Comparison of ENCODE assay signal across 2 cellular contexts in the genomic region with DNA sequence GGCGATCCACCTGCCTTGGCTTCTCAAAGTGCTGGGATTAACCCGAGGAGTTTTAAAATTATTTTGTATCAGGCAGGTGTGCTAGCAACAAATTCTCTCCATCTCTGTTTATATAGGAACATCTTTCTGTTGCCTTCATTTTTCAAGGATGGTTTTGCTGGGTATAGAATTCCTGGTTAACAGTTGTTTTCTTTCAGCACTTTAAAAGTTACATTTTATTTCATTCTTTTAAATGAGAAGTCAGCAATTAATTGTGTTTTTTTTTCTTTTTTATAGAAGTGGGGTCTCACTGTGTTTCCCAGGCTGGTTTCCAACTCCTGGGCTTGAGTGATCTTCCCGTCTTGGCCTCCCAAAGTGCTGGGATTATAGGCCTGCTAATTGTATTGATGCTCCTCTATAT.
TF ChIP-seq lines count a peak whose summit lies in the region.

No MANE protein-coding gene starts in this region.

TF ChIP-seq in HepG2, 621 proteins besides CTCF, POLR2A, EP300 and RAD21:
- TF ChIP-seq ZNF292 (CRISPR knock-in tag; IDR thresholded peaks at IDR 0.05; ENCODE audit: borderline replicate concordance, low read depth) (no peak), SMARCC2 (IDR thresholded peaks at IDR 0.05) (no peak), ZFP1 (CRISPR knock-in tag; IDR thresholded peaks at IDR 0.05) (peak; percentile 78; the same call in 1 of the 2 replicates), ZSCAN25 (CRISPR knock-in tag; IDR thresholded peaks at IDR 0.05) (no peak), STAT5B (CRISPR knock-in tag; IDR thresholded peaks at IDR 0.05) (no peak)

TF ChIP-seq in GM12878, 131 proteins besides CTCF, POLR2A, EP300 and RAD21:
- TF ChIP-seq HDGF (IDR thresholded peaks at IDR 0.05) (no peak), PML (IDR thresholded peaks at IDR 0.05; ENCODE audit: low read length) (no peak), YY1 (IDR thresholded peaks at IDR 0.05; ENCODE audit: low read depth, low read length) (no peak), BCL11A (IDR thresholded peaks at IDR 0.05; ENCODE audit: low read depth, low read length) (no peak), ZNF622 (IDR thresholded peaks at IDR 0.05) (no peak), CEBPB (IDR thresholded peaks at IDR 0.05; ENCODE audit: borderline replicate concordance in 1 of 2, low read depth in 2 of 2, low read length in 2 of 2) (no peak), RELA (IDR thresholded peaks at IDR 0.05; ENCODE audit: borderline replicate concordance, partially characterized antibody) (no peak), KAT2A (conservative IDR thresholded peaks at IDR 0.05; ENCODE audit: control insufficient read depth, low read depth, low read length) (no peak)
